ENCODE assay signal across 1 cellular context in genomic region chr3:128709506-128710210, GRCh38.
TF ChIP-seq lines count a peak whose summit lies in the region.

No MANE protein-coding gene starts in this region.

TF ChIP-seq in H1, 55 proteins besides CTCF, POLR2A, EP300 and RAD21:
- no peak for TF ChIP-seq KDM5A (IDR thresholded peaks at IDR 0.05; ENCODE audit: low read length)
- peak; percentile 23 for TF ChIP-seq ASH2L (IDR thresholded peaks at IDR 0.05; ENCODE audit: low read length)
- TF ChIP-seq TAF7 (optimal IDR thresholded peaks at IDR 0.05; ENCODE audit: borderline replicate concordance, low read depth, low read length): no peak
- TF ChIP-seq, protein P1, sequence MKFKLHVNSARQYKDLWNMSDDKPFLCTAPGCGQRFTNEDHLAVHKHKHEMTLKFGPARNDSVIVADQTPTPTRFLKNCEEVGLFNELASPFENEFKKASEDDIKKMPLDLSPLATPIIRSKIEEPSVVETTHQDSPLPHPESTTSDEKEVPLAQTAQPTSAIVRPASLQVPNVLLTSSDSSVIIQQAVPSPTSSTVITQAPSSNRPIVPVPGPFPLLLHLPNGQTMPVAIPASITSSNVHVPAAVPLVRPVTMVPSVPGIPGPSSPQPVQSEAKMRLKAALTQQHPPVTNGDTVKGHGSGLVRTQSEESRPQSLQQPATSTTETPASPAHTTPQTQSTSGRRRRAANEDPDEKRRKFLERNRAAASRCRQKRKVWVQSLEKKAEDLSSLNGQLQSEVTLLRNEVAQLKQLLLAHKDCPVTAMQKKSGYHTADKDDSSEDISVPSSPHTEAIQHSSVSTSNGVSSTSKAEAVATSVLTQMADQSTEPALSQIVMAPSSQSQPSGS (IDR thresholded peaks at IDR 0.05; ENCODE audit: low read length): no peak
